In the genomic region with DNA sequence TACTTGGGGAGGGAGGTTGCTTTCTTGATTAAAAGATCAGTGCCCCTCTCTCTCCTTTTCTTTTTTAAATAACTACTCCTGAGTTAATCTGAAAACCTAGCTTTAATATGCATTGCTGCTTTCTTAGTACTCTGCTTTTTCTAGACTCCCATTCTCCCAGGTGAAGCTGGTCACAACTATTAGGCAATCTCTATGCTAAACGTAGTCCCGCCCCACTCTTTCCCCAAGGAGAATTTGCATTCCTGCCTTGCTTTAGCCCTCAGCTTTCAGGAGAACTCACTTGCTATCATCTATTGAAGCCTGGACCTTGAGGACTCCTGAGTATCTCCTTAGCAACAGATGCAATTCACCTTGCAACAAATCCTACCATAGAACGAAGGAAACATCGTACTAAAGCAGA, we compare ENCODE assay signal across 24 cellular contexts.
"Had no signal": no experiment of that assay in that cellular context is flagged by ENCODE, and none has a peak within 500 bp of the region (broad histone marks: within the 10 kb centered on the region; RNA-seq: fewer than 3 reads in every experiment).

No MANE protein-coding gene starts in this region.

- H3K27ac ChIP-seq: pancreas, psoas muscle, sigmoid colon, suprapubic skin, tibial artery had no signal

- H3K9me3 Mint-ChIP-seq: activated B cell treated with CpG ODN at 0.5 μM for 24 hours; activated CD8-positive, alpha-beta T cell treated with anti-CD3 and anti-CD28 coated beads for 36 hours; activated naive CD4-positive, alpha-beta T cell treated with anti-CD3 and anti-CD28 coated beads, Interleukin-2, amount 50 U/mL, for 72 hours; dendritic cell treated with granulocyte-macrophage colony-stimulating factor and Interleukin-4, amounts not matched to agents 40 ng/mL and 50 ng/mL, for 4 days; endodermal cell; stimulated activated naive B cell treated with anti-CD40 and anti-IgM and Interleukin-4, amounts not matched to agents 10 μg/mL and 1 μg/mL and 100 μg/mL, for 72 hours; T-helper 1 cell treated with Interleukin-12 subunit alpha and Interleukin-12 subunit beta and Interleukin-4 antibody, amounts not matched to agents 30 μg/mL and 1 μg/mL, for 36 hours had no signal

- H3K9me3 ChIP-seq: pancreas, psoas muscle, sigmoid colon, suprapubic skin, tibial artery had no signal

- H3K27me3 ChIP-seq: pancreas, sigmoid colon, suprapubic skin, tibial artery had no signal

- H3K27ac Mint-ChIP-seq: activated B cell treated with CpG ODN at 0.5 μM for 24 hours; activated CD8-positive, alpha-beta T cell treated with anti-CD3 and anti-CD28 coated beads for 36 hours; activated naive CD4-positive, alpha-beta T cell treated with anti-CD3 and anti-CD28 coated beads, Interleukin-2, amount 50 U/mL, for 72 hours; dendritic cell treated with granulocyte-macrophage colony-stimulating factor and Interleukin-4, amounts not matched to agents 40 ng/mL and 50 ng/mL, for 4 days; naive thymus-derived CD4-positive, alpha-beta T cell; stimulated activated naive B cell treated with anti-CD40 and anti-IgM and Interleukin-4, amounts not matched to agents 10 μg/mL and 1 μg/mL and 100 μg/mL, for 72 hours; T-helper 1 cell treated with Interleukin-12 subunit alpha and Interleukin-12 subunit beta and Interleukin-4 antibody, amounts not matched to agents 30 μg/mL and 1 μg/mL, for 36 hours had no signal

- H3K36me3 ChIP-seq: pancreas, sigmoid colon, suprapubic skin, tibial artery had no signal

- H3K4me3 Mint-ChIP-seq: activated B cell treated with CpG ODN at 0.5 μM for 24 hours; activated CD8-positive, alpha-beta T cell treated with anti-CD3 and anti-CD28 coated beads for 36 hours; central memory CD8-positive, alpha-beta T cell; dendritic cell treated with granulocyte-macrophage colony-stimulating factor and Interleukin-4, amounts not matched to agents 40 ng/mL and 50 ng/mL, for 4 days; endodermal cell; naive thymus-derived CD4-positive, alpha-beta T cell; stimulated activated naive B cell treated with anti-CD40 and anti-IgM and Interleukin-4, amounts not matched to agents 10 μg/mL and 1 μg/mL and 100 μg/mL, for 72 hours; T-helper 1 cell treated with Interleukin-12 subunit alpha and Interleukin-12 subunit beta and Interleukin-4 antibody, amounts not matched to agents 30 μg/mL and 1 μg/mL, for 36 hours had no signal

- H3K27me3 Mint-ChIP-seq: activated CD8-positive, alpha-beta T cell treated with anti-CD3 and anti-CD28 coated beads for 36 hours; central memory CD8-positive, alpha-beta T cell had no signal

- H3K4me1 ChIP-seq: pancreas, psoas muscle, sigmoid colon had no signal

- ATAC-seq: activated CD8-positive, alpha-beta T cell treated with anti-CD3 and anti-CD28 coated beads for 36 hours; activated naive CD4-positive, alpha-beta T cell treated with anti-CD3 and anti-CD28 coated beads, Interleukin-2, amount 50 U/mL, for 72 hours; esophagus mucosa; naive thymus-derived CD4-positive, alpha-beta T cell; pancreas; psoas muscle had no signal

- H3K36me3 Mint-ChIP-seq: activated naive CD4-positive, alpha-beta T cell treated with anti-CD3 and anti-CD28 coated beads, Interleukin-2, amount 50 U/mL, for 72 hours; naive thymus-derived CD4-positive, alpha-beta T cell; stimulated activated naive B cell treated with anti-CD40 and anti-IgM and Interleukin-4, amounts not matched to agents 10 μg/mL and 1 μg/mL and 100 μg/mL, for 72 hours had no signal

- H3K4me1 Mint-ChIP-seq: central memory CD8-positive, alpha-beta T cell; naive thymus-derived CD4-positive, alpha-beta T cell had no signal

- H3K4me3 ChIP-seq: pancreas, psoas muscle, sigmoid colon, suprapubic skin, tibial artery had no signal

- DNase-seq: activated B cell treated with CpG ODN at 0.5 μM for 24 hours; activated CD4-positive, alpha-beta T cell treated with anti-CD3 and anti-CD28 coated beads, Interleukin-2, amount 50 U/mL, for 1 hour; activated CD8-positive, alpha-beta T cell treated with anti-CD3 and anti-CD28 coated beads for 36 hours; activated naive CD4-positive, alpha-beta T cell; activated T-cell treated with anti-CD3 and anti-CD28 coated beads, Interleukin-2, amount 50 U/mL, for 48 hours; endodermal cell; foreskin fibroblast; midbrain; naive thymus-derived CD4-positive, alpha-beta T cell; nucleus accumbens; pancreas; psoas muscle; sigmoid colon; small intestine; stimulated activated CD4-positive, alpha-beta T cell treated with anti-CD3 and anti-CD28 coated beads, Interleukin-1b, Interleukin-23, amount 100 ng/mL, for 48 hours; stimulated activated naive B cell treated with anti-CD40 and anti-IgM and Interleukin-4, amounts not matched to agents 10 μg/mL and 1 μg/mL and 100 μg/mL, for 72 hours; T1000; tibial artery had no signal
